11 cellular contexts compared by ENCODE assay signal in genomic region chr14:55180434-55180833, GRCh38. TPM values are rescaled to one million over a fixed set of nuclear protein-coding genes. Genes with fewer than 3 reads are reported as not detected.
DNase-seq lines count a peak whose midpoint lies in the region; ATAC-seq and TF ChIP-seq lines count a peak whose summit lies in the region.
"Had no signal": no experiment of that assay in that cellular context is flagged by ENCODE, and none has a peak within 500 bp of the region (broad histone marks: within the 10 kb centered on the region; RNA-seq: fewer than 3 reads in every experiment).

No MANE protein-coding gene starts in this region.

- H3K27me3 Mint-ChIP-seq in T-helper 2 cell treated with Interferon-gamma antibody and Interleukin-4, amounts not matched to agents 5 μg/mL and 100 μg/mL, for 36 hours (ENCODE audit: low read depth), result no peaks in the 10 kb centered on the region

- intact Hi-C loops in tibial artery (cut with DNase I; ENCODE audit: low total_unique reads), result no loop called here

- TF ChIP-seq CTCF in tibial artery (IDR thresholded peaks at IDR 0.05), result no peak

- H3K4me3 Mint-ChIP-seq in T-helper 2 cell treated with Interferon-gamma antibody and Interleukin-4, amounts not matched to agents 5 μg/mL and 100 μg/mL, for 36 hours, result no peak overlapping the region

- peaks cover 10% of the 10 kb centered on the region for H3K4me1 Mint-ChIP-seq in T-helper 2 cell treated with Interferon-gamma antibody and Interleukin-4, amounts not matched to agents 5 μg/mL and 100 μg/mL, for 36 hours (ENCODE audit: low read depth)

- no peaks in the 10 kb centered on the region for H3K9me3 Mint-ChIP-seq in T-helper 2 cell treated with Interferon-gamma antibody and Interleukin-4, amounts not matched to agents 5 μg/mL and 100 μg/mL, for 36 hours

- no peaks in the 10 kb centered on the region for H3K4me1 ChIP-seq in tibial artery

- no peak overlapping the region for H3K27ac Mint-ChIP-seq in T-helper 2 cell treated with Interferon-gamma antibody and Interleukin-4, amounts not matched to agents 5 μg/mL and 100 μg/mL, for 36 hours

- DNase-seq in stimulated activated CD4-positive, alpha-beta T cell treated with anti-CD3 and anti-CD28 coated beads, Interleukin-2, amount 100 ng/mL, for 24 hours, result no peak
- DNase-seq in NCI-H1105 (lab: John Stamatoyannopoulos, UW) (no peak), tibial artery (no peak)
- no peak for DNase-seq in T-helper 2 cell treated with Interferon-gamma antibody and Interleukin-4, amounts not matched to agents 5 μg/mL and 100 μg/mL, for 36 hours (ENCODE audit: low spot score)
- DNase-seq: NCI-H1436 treated with DMSO at 0.1 percent for 48 hours; stimulated activated naive CD4-positive, alpha-beta T cell had no signal

- no peak overlapping the region for H3K27ac ChIP-seq in tibial artery

- H3K4me3 ChIP-seq in GM08714 (ENCODE audit: low read length) (peak overlapping the region; percentile 21; the same call in 1 of the 2 replicates), tibial artery (no peak overlapping the region)

- peaks cover 51% of the 10 kb centered on the region for H3K36me3 Mint-ChIP-seq in T-helper 2 cell treated with Interferon-gamma antibody and Interleukin-4, amounts not matched to agents 5 μg/mL and 100 μg/mL, for 36 hours (ENCODE audit: low read depth)

- no peaks in the 10 kb centered on the region for H3K9me3 ChIP-seq in tibial artery

- peak; percentile 74 for ATAC-seq in GM19438 (IDR thresholded peaks at IDR 0.05; ENCODE audit: low read depth, unreplicated experiment)
- ATAC-seq in HG03066 (IDR thresholded peaks at IDR 0.05; ENCODE audit: low read depth, unreplicated experiment), result peak; percentile 79
- peak; percentile 54 for ATAC-seq in esophagus mucosa
- ATAC-seq: Right ventricle myocardium inferior had no signal

- no peaks in the 10 kb centered on the region for H3K27me3 ChIP-seq in tibial artery

- no peaks in the 10 kb centered on the region for H3K36me3 ChIP-seq in tibial artery

RNA-seq across cellular contexts. Expression of gene DLGAP5, which starts 11.0 kb away (rescaled TPM):
- total RNA-seq in esophagus mucosa, result 17.9 TPM

RNA-seq across cellular contexts. Expression of gene LGALS3, which starts 51.4 kb away (rescaled TPM):
- 211 TPM for total RNA-seq in esophagus mucosa
